8 cellular contexts compared by ENCODE assay signal in genomic region chr17:34039759-34040535, GRCh38.
DNase-seq lines count a peak whose midpoint lies in the region; ATAC-seq and TF ChIP-seq lines count a peak whose summit lies in the region.
"Not testable (repeated sequence)": the region's sequence is repeated elsewhere in the genome, so short reads cannot be mapped to it uniquely, and the experiment has no call there.

No MANE protein-coding gene starts in this region.

- intact Hi-C loops in CD4-positive, alpha-beta memory T cell (cut with micrococcal nuclease); activated B cell treated with CpG ODN at 0.5 μM for 24 hours (cut with micrococcal nuclease); heart left ventricle (cut with DNase I); naive thymus-derived CD4-positive, alpha-beta T cell (cut with micrococcal nuclease): not testable (repeated sequence)

- 44 to 71% (median 49%) methylated on average over 40 to 66 of the region's 69 CpGs for WGBS in heart left ventricle, 4 donors

- ATAC-seq in HG03442 (IDR thresholded peaks at IDR 0.05; ENCODE audit: unreplicated experiment) (peak; percentile 47), activated B cell treated with CpG ODN at 0.5 μM for 24 hours (ENCODE audit: low read depth) (peak; percentile 99), heart left ventricle (peak in 3 of 4 donors; percentile 75 to 80 (median 78))
- ATAC-seq in activated T-cell treated with anti-CD3 and anti-CD28 coated beads, Interleukin-2, amount 50 U/mL, for 72 hours (replicated peaks in 1 of 2): peak; percentile 82 to 93
- ATAC-seq in naive thymus-derived CD4-positive, alpha-beta T cell: peak; percentile 89

- not testable (repeated sequence) for TF ChIP-seq CTCF in activated B cell treated with CpG ODN at 0.5 μM for 24 hours (IDR thresholded peaks at IDR 0.05); heart left ventricle (IDR thresholded peaks at IDR 0.05)

- not testable (repeated sequence) for H3K27me3 ChIP-seq in CD4-positive, alpha-beta memory T cell (ENCODE audit: insufficient read depth, low read length); heart left ventricle; naive thymus-derived CD4-positive, alpha-beta T cell (ENCODE audit: control insufficient read depth in 2 of 2, insufficient read depth in 2 of 2, low read length in 2 of 2)

- not testable (repeated sequence) for H3K4me1 Mint-ChIP-seq in CD4-positive, alpha-beta memory T cell; activated B cell treated with CpG ODN at 0.5 μM for 24 hours; activated T-cell treated with anti-CD3 and anti-CD28 coated beads, Interleukin-2, amount 50 U/mL, for 72 hours (ENCODE audit: low read depth); naive thymus-derived CD4-positive, alpha-beta T cell

- peak; percentile 2 to 46 (median 19) for DNase-seq in CD4-positive, alpha-beta memory T cell
- not testable (repeated sequence) for DNase-seq in activated B cell treated with CpG ODN at 0.5 μM for 24 hours
- DNase-seq in activated T-cell treated with anti-CD3 and anti-CD28 coated beads, Interleukin-2, amount 50 U/mL, for 72 hours: peak; percentile 8 to 12
- DNase-seq in effector CD4-positive, alpha-beta T cell: peak; percentile 5
- peak in 1 of 5 donors; percentile 21 for DNase-seq in heart left ventricle
- DNase-seq in naive thymus-derived CD4-positive, alpha-beta T cell: peak in 4 of 9 donors; percentile 3 to 29 (median 15)
- peak; percentile 4 for DNase-seq in stimulated activated CD8-positive, alpha-beta memory T cell treated with anti-CD3 and anti-CD28 coated beads, Interleukin-15, amount 100 ng/mL, for 1 hour (ENCODE audit: low read depth)

- not testable (repeated sequence) for H3K36me3 ChIP-seq in CD4-positive, alpha-beta memory T cell (ENCODE audit: insufficient read depth, low read length); heart left ventricle; naive thymus-derived CD4-positive, alpha-beta T cell (ENCODE audit: control insufficient read depth in 2 of 3, insufficient read depth in 3 of 3, low read length in 3 of 3)

- H3K36me3 Mint-ChIP-seq in CD4-positive, alpha-beta memory T cell; activated B cell treated with CpG ODN at 0.5 μM for 24 hours (ENCODE audit: low read depth); activated T-cell treated with anti-CD3 and anti-CD28 coated beads, Interleukin-2, amount 50 U/mL, for 72 hours (ENCODE audit: insufficient read depth in 2 of 2); naive thymus-derived CD4-positive, alpha-beta T cell: not testable (repeated sequence)

- TF ChIP-seq POLR2A in heart left ventricle (IDR thresholded peaks at IDR 0.05): not testable (repeated sequence)

- H3K4me3 ChIP-seq in CD4-positive, alpha-beta memory T cell (ENCODE audit: low read length in 2 of 2); heart left ventricle; naive thymus-derived CD4-positive, alpha-beta T cell (ENCODE audit: low read length): not testable (repeated sequence)

- H3K27ac ChIP-seq in CD4-positive, alpha-beta memory T cell (ENCODE audit: low read depth, low read length); heart left ventricle; naive thymus-derived CD4-positive, alpha-beta T cell (ENCODE audit: low read depth, low read length): not testable (repeated sequence)

- H3K27me3 Mint-ChIP-seq in CD4-positive, alpha-beta memory T cell; activated B cell treated with CpG ODN at 0.5 μM for 24 hours; activated T-cell treated with anti-CD3 and anti-CD28 coated beads, Interleukin-2, amount 50 U/mL, for 72 hours (ENCODE audit: low read depth): not testable (repeated sequence)
- peaks cover 0 to 15% (median 8%) of the 10 kb centered on the region in 5 donors for H3K27me3 Mint-ChIP-seq in naive thymus-derived CD4-positive, alpha-beta T cell

- not testable (repeated sequence) for H3K4me3 Mint-ChIP-seq in CD4-positive, alpha-beta memory T cell; activated B cell treated with CpG ODN at 0.5 μM for 24 hours; activated T-cell treated with anti-CD3 and anti-CD28 coated beads, Interleukin-2, amount 50 U/mL, for 72 hours; naive thymus-derived CD4-positive, alpha-beta T cell

- H3K9me3 ChIP-seq in CD4-positive, alpha-beta memory T cell (ENCODE audit: control insufficient read depth in 1 of 2, low read length in 2 of 2); heart left ventricle; naive thymus-derived CD4-positive, alpha-beta T cell (ENCODE audit: control insufficient read depth in 2 of 3, low read length in 3 of 3): not testable (repeated sequence)

- H3K9me3 Mint-ChIP-seq in CD4-positive, alpha-beta memory T cell; activated B cell treated with CpG ODN at 0.5 μM for 24 hours; activated T-cell treated with anti-CD3 and anti-CD28 coated beads, Interleukin-2, amount 50 U/mL, for 72 hours; naive thymus-derived CD4-positive, alpha-beta T cell: not testable (repeated sequence)

- POLR2A ChIA-PET in CD4-positive, alpha-beta memory T cell (lab: Charles Lee; ENCODE audit: partially characterized antibody); activated B cell treated with CpG ODN at 0.5 μM for 24 hours (lab: Charles Lee); naive thymus-derived CD4-positive, alpha-beta T cell (lab: Charles Lee): not testable (repeated sequence)

- CTCF ChIA-PET in CD4-positive, alpha-beta memory T cell (lab: Charles Lee; ENCODE audit: partially characterized antibody); activated B cell treated with CpG ODN at 0.5 μM for 24 hours (lab: Charles Lee); naive thymus-derived CD4-positive, alpha-beta T cell (lab: Charles Lee): not testable (repeated sequence)

- not testable (repeated sequence) for H3K4me1 ChIP-seq in CD4-positive, alpha-beta memory T cell (ENCODE audit: insufficient read depth, low read length); heart left ventricle; naive thymus-derived CD4-positive, alpha-beta T cell (ENCODE audit: control insufficient read depth in 2 of 2, insufficient read depth in 2 of 2, low read length in 2 of 2)

- not testable (repeated sequence) for H3K27ac Mint-ChIP-seq in CD4-positive, alpha-beta memory T cell; activated B cell treated with CpG ODN at 0.5 μM for 24 hours; activated T-cell treated with anti-CD3 and anti-CD28 coated beads, Interleukin-2, amount 50 U/mL, for 72 hours; naive thymus-derived CD4-positive, alpha-beta T cell

Comparison
In these comparisons a context has a peak if more than half of its experiments do, and no peak if none do; other contexts are left out.
1. ATAC-seq: peak in every context shown above with its lines; median percentile 99 in activated B cell treated with CpG ODN at 0.5 μM for 24 hours; 89 in naive thymus-derived CD4-positive, alpha-beta T cell; 88 in activated T-cell treated with anti-CD3 and anti-CD28 coated beads, Interleukin-2, amount 50 U/mL, for 72 hours; 78 in heart left ventricle; 47 in HG03442.